ENCODE assay signal across 8 cellular contexts in the genomic region with DNA sequence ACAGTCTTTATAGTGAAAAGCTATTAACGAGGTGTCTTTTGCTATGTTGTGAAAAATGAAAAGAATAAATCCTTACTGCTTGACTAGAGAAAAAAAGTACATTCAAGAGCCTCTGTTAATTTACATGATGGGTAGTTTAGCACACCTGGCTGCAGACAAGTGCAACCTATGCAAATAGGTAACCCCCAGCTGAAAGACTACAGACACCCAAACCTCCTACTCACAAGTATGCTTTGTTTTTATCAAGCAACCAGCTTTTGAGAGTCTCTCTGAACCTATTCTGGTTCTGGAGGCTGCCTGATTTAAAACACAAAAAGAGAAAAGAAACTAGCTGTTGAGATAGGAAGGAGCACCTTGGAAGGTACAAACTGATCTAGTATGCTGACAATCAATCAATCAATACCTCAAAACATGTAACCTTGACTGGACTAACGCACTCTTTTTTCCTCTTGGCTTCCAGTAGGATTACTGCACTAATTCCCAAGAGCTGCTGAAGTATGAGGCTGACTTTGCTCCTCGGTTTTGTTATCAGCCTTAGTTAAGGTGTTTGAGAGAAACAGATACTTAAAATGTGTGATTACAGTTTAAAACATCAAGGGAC.
DNase-seq lines count a peak whose midpoint lies in the region; ATAC-seq and TF ChIP-seq lines count a peak whose summit lies in the region.

No MANE protein-coding gene starts in this region.

- TF ChIP-seq CTCF in C4-2B (conservative IDR thresholded peaks at IDR 0.05): no peak

- DNase-seq in NOMO-1 treated with DMSO at 0.1 percent for 48 hours (lab: John Stamatoyannopoulos, UW; ENCODE audit: unreplicated experiment) (no peak), middle frontal gyrus (ENCODE audit: extremely low spot score, low spot score) (no peak)
- DNase-seq in activated naive CD4-positive, alpha-beta T cell treated with anti-CD3 and anti-CD28 coated beads, Interleukin-2, amount 50 U/mL, for 16 hours: no peak

- peak overlapping the region; percentile 66 for H3K27ac ChIP-seq in C4-2B

- ATAC-seq in GM19452 (IDR thresholded peaks at IDR 0.05; ENCODE audit: unreplicated experiment) (peak; percentile 71), HG03354 (IDR thresholded peaks at IDR 0.05; ENCODE audit: poor library complexity, severe bottlenecking, unreplicated experiment) (peak; percentile 85), esophagus mucosa (peak; percentile 48)
- ATAC-seq in activated CD4-positive, CD25-positive, alpha-beta regulatory T cell treated with anti-CD3 and anti-CD28 coated beads, Interleukin-2, amount 50 U/mL, for 24 hours: no peak

Comparison
In these comparisons a context has a peak if more than half of its experiments do, and no peak if none do; other contexts are left out.
1. ATAC-seq: peak in GM19452 (single experiment), HG03354 (single experiment) and esophagus mucosa (single experiment); none in activated CD4-positive, CD25-positive, alpha-beta regulatory T cell treated with anti-CD3 and anti-CD28 coated beads, Interleukin-2, amount 50 U/mL, for 24 hours (0 of 2).